In the genomic region with DNA sequence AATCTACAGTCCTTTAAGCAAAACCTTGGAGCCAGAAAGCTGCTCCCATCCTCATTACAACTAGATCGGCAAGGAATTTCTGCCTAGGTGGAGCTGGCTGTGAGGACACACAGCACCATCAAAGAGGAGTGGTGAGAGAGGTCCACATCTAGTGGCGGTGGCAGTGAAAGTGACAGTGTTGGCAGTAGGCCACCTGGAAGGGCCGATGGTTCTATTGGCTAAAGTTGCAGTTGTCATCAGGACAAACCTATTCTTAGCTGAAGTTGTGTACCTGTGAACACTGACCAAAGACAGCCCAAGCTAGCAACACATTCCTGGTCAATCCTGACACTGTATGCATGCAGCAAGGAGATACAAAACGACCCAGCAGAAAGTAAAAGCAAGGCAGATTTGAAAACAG, we compare ENCODE assay signal across 24 cellular contexts.
"Had no signal": no experiment of that assay in that cellular context is flagged by ENCODE, and none has a peak within 500 bp of the region (broad histone marks: within the 10 kb centered on the region; RNA-seq: fewer than 3 reads in every experiment).

No MANE protein-coding gene starts in this region.

- H3K27me3 Mint-ChIP-seq: natural killer cell treated with Interleukin-12 subunit alpha and Interleukin-12 subunit beta and Interleukin-15 and Interleukin-18, amount 100 ng/mL, for 72 hours; progenitor cell of endocrine pancreas; stimulated activated memory B cell treated with anti-CD40 and anti-IgM and Interleukin-4, amounts not matched to agents 10 μg/mL and 1 μg/mL and 100 μg/mL, for 72 hours had no signal

- H3K9me3 Mint-ChIP-seq: endodermal cell; natural killer cell treated with Interleukin-12 subunit alpha and Interleukin-12 subunit beta and Interleukin-15 and Interleukin-18, amount 100 ng/mL, for 72 hours; neural progenitor cell had no signal

- H3K36me3 Mint-ChIP-seq: memory B cell; mesothelial cell of epicardium; natural killer cell treated with Interleukin-12 subunit alpha and Interleukin-12 subunit beta and Interleukin-15 and Interleukin-18, amount 100 ng/mL, for 72 hours; neural progenitor cell; stimulated activated memory B cell treated with anti-CD40 and anti-IgM and Interleukin-4, amounts not matched to agents 10 μg/mL and 1 μg/mL and 100 μg/mL, for 72 hours had no signal

- H3K4me1 Mint-ChIP-seq: endodermal cell; memory B cell; mesothelial cell of epicardium; stimulated activated memory B cell treated with anti-CD40 and anti-IgM and Interleukin-4, amounts not matched to agents 10 μg/mL and 1 μg/mL and 100 μg/mL, for 72 hours had no signal

- H3K27ac Mint-ChIP-seq: endodermal cell; memory B cell; mesothelial cell of epicardium; natural killer cell treated with Interleukin-12 subunit alpha and Interleukin-12 subunit beta and Interleukin-15 and Interleukin-18, amount 100 ng/mL, for 72 hours; neural progenitor cell; progenitor cell of endocrine pancreas; stimulated activated memory B cell treated with anti-CD40 and anti-IgM and Interleukin-4, amounts not matched to agents 10 μg/mL and 1 μg/mL and 100 μg/mL, for 72 hours; stimulated activated naive CD8-positive, alpha-beta T cell treated with anti-CD3 and anti-CD28 coated beads, Interleukin-15, Interleukin-2, amounts not matched to agents 100 ng/mL and 50 ng/mL, for 24 hours had no signal

- DNase-seq: effector CD4-positive, alpha-beta T cell; endodermal cell; erythroblast; foreskin keratinocyte; hippocampal formation; kidney glomerular epithelial cell; lower lobe of right lung; occipital lobe; pancreas; spleen; stimulated activated CD4-positive, alpha-beta T cell treated with anti-CD3 and anti-CD28 coated beads, Interleukin-15, amount 100 ng/mL, for 24 hours; stimulated activated CD4-positive, alpha-beta T cell treated with anti-CD3 and anti-CD28 coated beads, Interleukin-1b, Interleukin-23, amount 100 ng/mL, for 48 hours; stimulated activated CD4-positive, alpha-beta T cell treated with anti-CD3 and anti-CD28 coated beads, Interleukin-4, amount 100 ng/mL, for 24 hours; tibial artery; upper lobe of right lung had no signal

- ATAC-seq: foreskin keratinocyte; left lobe of liver; lower lobe of right lung; natural killer cell treated with Interleukin-12 subunit alpha and Interleukin-12 subunit beta and Interleukin-15 and Interleukin-18, amount 100 ng/mL, for 72 hours; pancreas; sciatic nerve; stimulated activated memory B cell treated with anti-CD40 and anti-IgM and Interleukin-4, amounts not matched to agents 10 μg/mL and 1 μg/mL and 100 μg/mL, for 72 hours; upper lobe of right lung had no signal

- H3K4me3 Mint-ChIP-seq: endodermal cell; memory B cell; mesothelial cell of epicardium; natural killer cell treated with Interleukin-12 subunit alpha and Interleukin-12 subunit beta and Interleukin-15 and Interleukin-18, amount 100 ng/mL, for 72 hours; neural progenitor cell; stimulated activated memory B cell treated with anti-CD40 and anti-IgM and Interleukin-4, amounts not matched to agents 10 μg/mL and 1 μg/mL and 100 μg/mL, for 72 hours; stimulated activated naive CD8-positive, alpha-beta T cell treated with anti-CD3 and anti-CD28 coated beads, Interleukin-15, Interleukin-2, amounts not matched to agents 100 ng/mL and 50 ng/mL, for 24 hours had no signal
